Comparison of ENCODE assay signal across 22 cellular contexts in genomic region chr7:149440222-149440621, GRCh38. TPM values are rescaled to one million over a fixed set of nuclear protein-coding genes. Genes with fewer than 3 reads are reported as not detected.
DNase-seq lines count a peak whose midpoint lies in the region; TF ChIP-seq lines count a peak whose summit lies in the region.
"Had no signal": no experiment of that assay in that cellular context is flagged by ENCODE, and none has a peak within 500 bp of the region (broad histone marks: within the 10 kb centered on the region; RNA-seq: fewer than 3 reads in every experiment).

No MANE protein-coding gene starts in this region.

- peaks cover 17 to 23% (median 19%) of the 10 kb centered on the region in 3 donors for H3K4me1 Mint-ChIP-seq in CD8-positive, alpha-beta memory T cell
- H3K4me1 Mint-ChIP-seq in activated T-helper 1 cell treated with anti-CD3 and anti-CD28 coated beads, Interleukin-12 subunit alpha, Interleukin-12 subunit beta, Interleukin-2, Interleukin-4 antibody, amounts not matched to agents 30 ng/mL and 10 ng/mL and 1 ng/mL, durations not matched to agents 14 hours and 24 hours and 36 hours (ENCODE audit: low read depth) = peaks cover 18% of the 10 kb centered on the region
- H3K4me1 Mint-ChIP-seq in glutamatergic neuron (ENCODE audit: low read depth, unreplicated experiment) (peaks cover 20% of the 10 kb centered on the region), HFFc6 (ENCODE audit: low read depth) (0 out of 2 replicates have a peak, but pooled peaks cover 6% of the 10 kb centered on the region)
- H3K4me1 Mint-ChIP-seq: H9 had no signal

- no peaks in the 10 kb centered on the region for H3K27me3 ChIP-seq in CD8-positive, alpha-beta memory T cell (ENCODE audit: insufficient read depth, low read length, poor library complexity, severe bottlenecking)
- H3K27me3 ChIP-seq: foreskin keratinocyte, hepatocyte, suprapubic skin had no signal

- TF ChIP-seq CTCF in glutamatergic neuron (IDR thresholded peaks at IDR 0.05; ENCODE audit: partially characterized antibody, unreplicated experiment) = no peak
- no peak for TF ChIP-seq CTCF in HFFc6 (IDR thresholded peaks at IDR 0.05)

- DNase-seq in activated CD4-positive, alpha-beta T cell treated with anti-CD3 and anti-CD28 coated beads for 48 hours = peak; percentile 25
- no peak for DNase-seq in activated CD4-positive, alpha-beta T cell treated with anti-CD3 and anti-CD28 coated beads for 4 hours
- DNase-seq in CD8-positive, alpha-beta memory T cell = no peak
- no peak for DNase-seq in activated T-helper 1 cell treated with anti-CD3 and anti-CD28 coated beads, Interleukin-12 subunit alpha, Interleukin-12 subunit beta, Interleukin-2, Interleukin-4 antibody, amounts not matched to agents 30 ng/mL and 10 ng/mL and 1 ng/mL, durations not matched to agents 14 hours and 24 hours and 36 hours (ENCODE audit: low spot score)
- peak; percentile 42 for DNase-seq in iris pigment epithelial cell (ENCODE audit: low read depth)
- no peak for DNase-seq in glutamatergic neuron
- no peak for DNase-seq in HFFc6
- no peak for DNase-seq in retina
- DNase-seq: Caco-2; erythroblast; foreskin keratinocyte; H9; left ventricle myocardium inferior; naive B cell; NCI-H1048; NCI-H1694 treated with DMSO at 0.1 percent for 48 hours; NCI-H69; occipital lobe; stimulated activated CD4-positive, alpha-beta T cell treated with anti-CD3 and anti-CD28 coated beads, Interleukin-1b, Interleukin-23, amount 100 ng/mL, for 48 hours had no signal

- intact Hi-C loops in activated T-helper 1 cell treated with anti-CD3 and anti-CD28 coated beads, Interleukin-12 subunit alpha, Interleukin-12 subunit beta, Interleukin-2, Interleukin-4 antibody, amounts not matched to agents 30 ng/mL and 10 ng/mL and 1 ng/mL, durations not matched to agents 14 hours and 24 hours and 36 hours (cut with micrococcal nuclease) = no loop called here

- H3K9me3 Mint-ChIP-seq in CD8-positive, alpha-beta memory T cell = no peaks in the 10 kb centered on the region
- H3K9me3 Mint-ChIP-seq in activated T-helper 1 cell treated with anti-CD3 and anti-CD28 coated beads, Interleukin-12 subunit alpha, Interleukin-12 subunit beta, Interleukin-2, Interleukin-4 antibody, amounts not matched to agents 30 ng/mL and 10 ng/mL and 1 ng/mL, durations not matched to agents 14 hours and 24 hours and 36 hours = no peaks in the 10 kb centered on the region
- H3K9me3 Mint-ChIP-seq in glutamatergic neuron (ENCODE audit: unreplicated experiment) = no peaks in the 10 kb centered on the region
- H3K9me3 Mint-ChIP-seq in HFFc6 = no peaks in the 10 kb centered on the region
- H3K9me3 Mint-ChIP-seq: H9, naive B cell had no signal

- H3K27ac ChIP-seq in CD8-positive, alpha-beta memory T cell (ENCODE audit: low read depth, low read length) = no peak overlapping the region
- H3K27ac ChIP-seq: foreskin keratinocyte, hepatocyte, left ventricle myocardium inferior, suprapubic skin had no signal

- CTCF ChIA-PET in CD8-positive, alpha-beta memory T cell (lab: Charles Lee) = interaction anchor here (1.0 to 1.4 kb wide), 3 partner anchors 17 to 34 kb away, joined by 3 to 5 read pairs (median 4); no protein-coding TSS in a partner anchor

- H3K36me3 ChIP-seq in CD8-positive, alpha-beta memory T cell (ENCODE audit: insufficient read depth, low read length) = peaks cover 11% of the 10 kb centered on the region

- POLR2A ChIA-PET in CD8-positive, alpha-beta memory T cell (lab: Charles Lee) = interaction anchor here (1.1 kb wide), 1 partner anchor 20 kb away, joined by 4 read pairs; the partner anchor contains the start of gene ZNF777

- H3K4me3 Mint-ChIP-seq in CD8-positive, alpha-beta memory T cell = peak overlapping the region in 2 of 7 donors; percentile 2 to 34
- H3K4me3 Mint-ChIP-seq in activated T-helper 1 cell treated with anti-CD3 and anti-CD28 coated beads, Interleukin-12 subunit alpha, Interleukin-12 subunit beta, Interleukin-2, Interleukin-4 antibody, amounts not matched to agents 30 ng/mL and 10 ng/mL and 1 ng/mL, durations not matched to agents 14 hours and 24 hours and 36 hours = no peak overlapping the region
- H3K4me3 Mint-ChIP-seq in glutamatergic neuron (ENCODE audit: unreplicated experiment) (no peak overlapping the region), HFFc6 (no peak overlapping the region)
- H3K4me3 Mint-ChIP-seq: H9, naive B cell had no signal

- no peak overlapping the region for H3K4me3 ChIP-seq in CD8-positive, alpha-beta memory T cell (ENCODE audit: low read length)
- H3K4me3 ChIP-seq: hepatocyte, left ventricle myocardium inferior, skin epidermis, suprapubic skin had no signal

- peaks cover 0 to 2% of the 10 kb centered on the region in 2 donors for H3K27me3 Mint-ChIP-seq in CD8-positive, alpha-beta memory T cell
- no peaks in the 10 kb centered on the region for H3K27me3 Mint-ChIP-seq in activated T-helper 1 cell treated with anti-CD3 and anti-CD28 coated beads, Interleukin-12 subunit alpha, Interleukin-12 subunit beta, Interleukin-2, Interleukin-4 antibody, amounts not matched to agents 30 ng/mL and 10 ng/mL and 1 ng/mL, durations not matched to agents 14 hours and 24 hours and 36 hours (ENCODE audit: insufficient read depth)
- H3K27me3 Mint-ChIP-seq in glutamatergic neuron (ENCODE audit: unreplicated experiment) = peaks cover 2% of the 10 kb centered on the region
- no peaks in the 10 kb centered on the region; the same call in 1 of the 2 replicates for H3K27me3 Mint-ChIP-seq in HFFc6 (ENCODE audit: insufficient read depth)
- H3K27me3 Mint-ChIP-seq: naive B cell had no signal

- H3K9me3 ChIP-seq in CD8-positive, alpha-beta memory T cell (ENCODE audit: low read length) = no peaks in the 10 kb centered on the region
- H3K9me3 ChIP-seq: Caco-2, left ventricle myocardium inferior, suprapubic skin had no signal

- H3K36me3 Mint-ChIP-seq in CD8-positive, alpha-beta memory T cell = peaks cover 0 to 58% (median 14%) of the 10 kb centered on the region in 3 donors
- H3K36me3 Mint-ChIP-seq in activated T-helper 1 cell treated with anti-CD3 and anti-CD28 coated beads, Interleukin-12 subunit alpha, Interleukin-12 subunit beta, Interleukin-2, Interleukin-4 antibody, amounts not matched to agents 30 ng/mL and 10 ng/mL and 1 ng/mL, durations not matched to agents 14 hours and 24 hours and 36 hours (ENCODE audit: low read depth) = peaks cover 25% of the 10 kb centered on the region
- H3K36me3 Mint-ChIP-seq in glutamatergic neuron (ENCODE audit: unreplicated experiment) = peaks cover 4% of the 10 kb centered on the region
- peaks cover 28% of the 10 kb centered on the region for H3K36me3 Mint-ChIP-seq in HFFc6 (ENCODE audit: low read depth)

- H3K4me1 ChIP-seq in CD8-positive, alpha-beta memory T cell (ENCODE audit: insufficient read depth, low read length) = no peaks in the 10 kb centered on the region
- H3K4me1 ChIP-seq: Caco-2, foreskin keratinocyte, left ventricle myocardium inferior, suprapubic skin had no signal

- H3K27ac Mint-ChIP-seq in CD8-positive, alpha-beta memory T cell = peak overlapping the region in 7 of 8 donors; percentile 16 to 79 (median 72)
- H3K27ac Mint-ChIP-seq in activated T-helper 1 cell treated with anti-CD3 and anti-CD28 coated beads, Interleukin-12 subunit alpha, Interleukin-12 subunit beta, Interleukin-2, Interleukin-4 antibody, amounts not matched to agents 30 ng/mL and 10 ng/mL and 1 ng/mL, durations not matched to agents 14 hours and 24 hours and 36 hours = peak overlapping the region; percentile 14
- no peak overlapping the region for H3K27ac Mint-ChIP-seq in glutamatergic neuron (ENCODE audit: unreplicated experiment)
- no peak overlapping the region for H3K27ac Mint-ChIP-seq in HFFc6
- H3K27ac Mint-ChIP-seq: H9 had no signal

RNA-seq across cellular contexts. Expression of gene ZNF777, which starts 20.6 kb away (rescaled TPM):
- total RNA-seq in CD8-positive, alpha-beta memory T cell = 10 to 100 TPM; 21.9 to 22.1 TPM
- polyA plus RNA-seq in CD8-positive, alpha-beta memory T cell = 3.7 TPM
- total RNA-seq in activated T-helper 1 cell treated with anti-CD3 and anti-CD28 coated beads, Interleukin-12 subunit alpha, Interleukin-12 subunit beta, Interleukin-2, Interleukin-4 antibody, amounts not matched to agents 30 ng/mL and 10 ng/mL and 1 ng/mL, durations not matched to agents 14 hours and 24 hours and 36 hours = 19.0 and 19.3 TPM in 2 replicates
- total RNA-seq in glutamatergic neuron (ENCODE audit: unreplicated experiment) = 18.0 TPM
- total RNA-seq in HFFc6 (2021; fragmentation: NEBNext Ultra II Directional; extraction: Animal tissue kit (Norgen Biotek cat#: 25700)) = 10 to 100 TPM; 13.6 to 16.7 (median 15.2) TPM

RNA-seq across cellular contexts. Expression of gene ZNF746, which starts 57.4 kb away (rescaled TPM):
- 10 to 100 TPM; 19.9 to 21.3 TPM for total RNA-seq in CD8-positive, alpha-beta memory T cell
- 13.9 TPM for polyA plus RNA-seq in CD8-positive, alpha-beta memory T cell
- total RNA-seq in activated T-helper 1 cell treated with anti-CD3 and anti-CD28 coated beads, Interleukin-12 subunit alpha, Interleukin-12 subunit beta, Interleukin-2, Interleukin-4 antibody, amounts not matched to agents 30 ng/mL and 10 ng/mL and 1 ng/mL, durations not matched to agents 14 hours and 24 hours and 36 hours = 27.7 and 28.1 TPM in 2 replicates
- 22.8 TPM for total RNA-seq in glutamatergic neuron (ENCODE audit: unreplicated experiment)
- 10 to 100 TPM; 15.7 to 18.2 (median 16.4) TPM for total RNA-seq in HFFc6 (2021; fragmentation: NEBNext Ultra II Directional; extraction: Animal tissue kit (Norgen Biotek cat#: 25700))

Comparison
In these comparisons a context has a peak if more than half of its experiments do, and no peak if none do; other contexts are left out.
1. DNase-seq: peak in activated CD4-positive, alpha-beta T cell treated with anti-CD3 and anti-CD28 coated beads for 48 hours (single experiment) and iris pigment epithelial cell (single experiment); none in activated CD4-positive, alpha-beta T cell treated with anti-CD3 and anti-CD28 coated beads for 4 hours (0 of 2), CD8-positive, alpha-beta memory T cell (0 of 5), activated T-helper 1 cell treated with anti-CD3 and anti-CD28 coated beads, Interleukin-12 subunit alpha, Interleukin-12 subunit beta, Interleukin-2, Interleukin-4 antibody, amounts not matched to agents 30 ng/mL and 10 ng/mL and 1 ng/mL, durations not matched to agents 14 hours and 24 hours and 36 hours (single experiment), glutamatergic neuron (single experiment), HFFc6 (single experiment) and retina (single experiment).
2. H3K27ac Mint-ChIP-seq: peak in CD8-positive, alpha-beta memory T cell (7 of 8) and activated T-helper 1 cell treated with anti-CD3 and anti-CD28 coated beads, Interleukin-12 subunit alpha, Interleukin-12 subunit beta, Interleukin-2, Interleukin-4 antibody, amounts not matched to agents 30 ng/mL and 10 ng/mL and 1 ng/mL, durations not matched to agents 14 hours and 24 hours and 36 hours (single experiment); none in glutamatergic neuron (single experiment) and HFFc6 (single experiment).